In genomic region chr9:92290785-92291429, GRCh38 we compare ENCODE assay signal across 16 cellular contexts. TPM values are rescaled to one million over a fixed set of nuclear protein-coding genes. Genes with fewer than 3 reads are reported as not detected.
DNase-seq lines count a peak whose midpoint lies in the region; ATAC-seq and TF ChIP-seq lines count a peak whose summit lies in the region.
"Had no signal": no experiment of that assay in that cellular context is flagged by ENCODE, and none has a peak within 500 bp of the region (broad histone marks: within the 10 kb centered on the region; RNA-seq: fewer than 3 reads in every experiment).

No MANE protein-coding gene starts in this region.

- peaks cover 33% of the 10 kb centered on the region for H3K36me3 Mint-ChIP-seq in activated naive CD4-positive, alpha-beta T cell treated with anti-CD3 and anti-CD28 coated beads, Interleukin-2, amount 50 U/mL, for 24 hours
- peaks cover 35 to 49% of the 10 kb centered on the region in 2 donors for H3K36me3 Mint-ChIP-seq in activated naive CD4-positive, alpha-beta T cell treated with anti-CD3 and anti-CD28 coated beads, Interleukin-2, amount 50 U/mL, for 72 hours
- H3K36me3 Mint-ChIP-seq in endothelial cell (ENCODE audit: low read depth, unreplicated experiment), result no peaks in the 10 kb centered on the region

- H3K4me1 Mint-ChIP-seq in activated naive CD4-positive, alpha-beta T cell treated with anti-CD3 and anti-CD28 coated beads, Interleukin-2, amount 50 U/mL, for 24 hours, result peaks cover 64% of the 10 kb centered on the region
- peaks cover 24% of the 10 kb centered on the region for H3K4me1 Mint-ChIP-seq in endothelial cell (ENCODE audit: unreplicated experiment)
- peaks cover 78% of the 10 kb centered on the region for H3K4me1 Mint-ChIP-seq in stimulated activated naive CD8-positive, alpha-beta T cell treated with anti-CD3 and anti-CD28 coated beads, Interleukin-15, amount 100 ng/mL, for 72 hours

- no peaks in the 10 kb centered on the region for H3K27me3 Mint-ChIP-seq in activated naive CD4-positive, alpha-beta T cell treated with anti-CD3 and anti-CD28 coated beads, Interleukin-2, amount 50 U/mL, for 24 hours
- no peaks in the 10 kb centered on the region for H3K27me3 Mint-ChIP-seq in endothelial cell (ENCODE audit: unreplicated experiment)
- H3K27me3 Mint-ChIP-seq in stimulated activated naive CD8-positive, alpha-beta T cell treated with anti-CD3 and anti-CD28 coated beads, Interleukin-15, amount 100 ng/mL, for 72 hours, result no peaks in the 10 kb centered on the region

- H3K27ac Mint-ChIP-seq in activated naive CD4-positive, alpha-beta T cell treated with anti-CD3 and anti-CD28 coated beads, Interleukin-2, amount 50 U/mL, for 24 hours, result peak overlapping the region; percentile 71
- peak overlapping the region in 1 of 2 donors; percentile 51 for H3K27ac Mint-ChIP-seq in activated naive CD4-positive, alpha-beta T cell treated with anti-CD3 and anti-CD28 coated beads, Interleukin-2, amount 50 U/mL, for 72 hours
- H3K27ac Mint-ChIP-seq in endothelial cell (ENCODE audit: unreplicated experiment), result peak overlapping the region; percentile 33
- H3K27ac Mint-ChIP-seq in stimulated activated naive CD8-positive, alpha-beta T cell treated with anti-CD3 and anti-CD28 coated beads, Interleukin-15, amount 100 ng/mL, for 72 hours, result peak overlapping the region; percentile 3 to 73

- H3K9me3 Mint-ChIP-seq in activated naive CD4-positive, alpha-beta T cell treated with anti-CD3 and anti-CD28 coated beads, Interleukin-2, amount 50 U/mL, for 24 hours, result no peaks in the 10 kb centered on the region
- H3K9me3 Mint-ChIP-seq in activated naive CD4-positive, alpha-beta T cell treated with anti-CD3 and anti-CD28 coated beads, Interleukin-2, amount 50 U/mL, for 72 hours, result no peaks in the 10 kb centered on the region
- H3K9me3 Mint-ChIP-seq in endothelial cell (ENCODE audit: unreplicated experiment), result no peaks in the 10 kb centered on the region
- no peaks in the 10 kb centered on the region for H3K9me3 Mint-ChIP-seq in stimulated activated naive CD8-positive, alpha-beta T cell treated with anti-CD3 and anti-CD28 coated beads, Interleukin-15, amount 100 ng/mL, for 72 hours

- peak overlapping the region; percentile 99 for H3K4me3 Mint-ChIP-seq in activated naive CD4-positive, alpha-beta T cell treated with anti-CD3 and anti-CD28 coated beads, Interleukin-2, amount 50 U/mL, for 24 hours
- H3K4me3 Mint-ChIP-seq in endothelial cell (ENCODE audit: unreplicated experiment), result no peak overlapping the region
- H3K4me3 Mint-ChIP-seq in stimulated activated naive CD8-positive, alpha-beta T cell treated with anti-CD3 and anti-CD28 coated beads, Interleukin-15, amount 100 ng/mL, for 72 hours, result peak overlapping the region; percentile 98 to 99

- TF ChIP-seq CTCF in endothelial cell (IDR thresholded peaks at IDR 0.05; ENCODE audit: unreplicated experiment) (no peak), GM13977 (IDR thresholded peaks at IDR 0.05; ENCODE audit: extremely low read depth, insufficient read depth, missing control alignments) (no peak)

- no peak for DNase-seq in activated naive CD4-positive, alpha-beta T cell treated with anti-CD3 and anti-CD28 coated beads, Interleukin-2, amount 50 U/mL, for 72 hours (ENCODE audit: low spot score in 2 of 2)
- DNase-seq in RKO (ENCODE audit: low spot score) (peak; percentile 18), endothelial cell (ENCODE audit: low spot score) (no peak), GM13977 (ENCODE audit: low spot score) (no peak), NCI-H146 treated with DMSO at 0.1 percent for 48 hours (lab: John Stamatoyannopoulos, UW; ENCODE audit: unreplicated experiment) (no peak), NCI-H2107 (lab: John Stamatoyannopoulos, UW) (no peak)
- DNase-seq in stimulated activated naive CD8-positive, alpha-beta T cell treated with anti-CD3 and anti-CD28 coated beads, Interleukin-15, amount 100 ng/mL, for 72 hours, result no peak
- DNase-seq: AML-193, anterior cingulate cortex, hypothalamus, midbrain, NCI-H1048, NCI-H69, SJCRH30 had no signal

- in situ Hi-C loops in GM13977 (cut with MboI; ENCODE audit: low pct_unique_long_range_greater_than_20kb, low sequenced_read_pairs, unreplicated experiment), result no loop called here

- ATAC-seq in activated naive CD4-positive, alpha-beta T cell treated with anti-CD3 and anti-CD28 coated beads, Interleukin-2, amount 50 U/mL, for 72 hours, result no peak
- no peak for ATAC-seq in stimulated activated naive CD8-positive, alpha-beta T cell treated with anti-CD3 and anti-CD28 coated beads, Interleukin-15, amount 100 ng/mL, for 72 hours
- ATAC-seq: sciatic nerve had no signal

RNA-seq across cellular contexts. Expression of gene IARS1, which starts 2.6 kb away (rescaled TPM):
- 100 to 1,000 TPM; 199 to 222 TPM for total RNA-seq in activated naive CD4-positive, alpha-beta T cell treated with anti-CD3 and anti-CD28 coated beads, Interleukin-2, amount 50 U/mL, for 72 hours
- total RNA-seq in endothelial cell (ENCODE audit: unreplicated experiment), result 76.1 TPM

RNA-seq across cellular contexts. Expression of gene NOL8, which starts 34.2 kb away (rescaled TPM):
- total RNA-seq in activated naive CD4-positive, alpha-beta T cell treated with anti-CD3 and anti-CD28 coated beads, Interleukin-2, amount 50 U/mL, for 72 hours, result 10 to 100 TPM; 64.2 to 66.9 TPM
- total RNA-seq in endothelial cell (ENCODE audit: unreplicated experiment), result 28.2 TPM

RNA-seq across cellular contexts. Expression of gene CENPP, which starts 34.8 kb away (rescaled TPM):
- total RNA-seq in activated naive CD4-positive, alpha-beta T cell treated with anti-CD3 and anti-CD28 coated beads, Interleukin-2, amount 50 U/mL, for 72 hours, result 10 to 100 TPM; 22.3 to 26.4 TPM
- 4.5 TPM for total RNA-seq in endothelial cell (ENCODE audit: unreplicated experiment)
